Comparison of ENCODE assay signal across 25 cellular contexts in genomic region chr1:28046716-28047115, GRCh38.
"Had no signal": no experiment of that assay in that cellular context is flagged by ENCODE, and none has a peak within 500 bp of the region (broad histone marks: within the 10 kb centered on the region; RNA-seq: fewer than 3 reads in every experiment).

No MANE protein-coding gene starts in this region.

- H3K4me3 ChIP-seq: cardiac muscle cell, SK-N-MC had no signal

- DNase-seq: activated CD4-positive, alpha-beta memory T cell treated with anti-CD3 and anti-CD28 coated beads, Interleukin-2, amount 10 ng/mL, durations not matched to agents 7 days and 5 days; activated CD4-positive, alpha-beta T cell treated with anti-CD3 and anti-CD28 coated beads, Interleukin-2, amount 10 ng/mL, durations not matched to agents 7 days and 5 days; activated CD4-positive, CD25-positive, alpha-beta regulatory T cell; activated CD8-positive, alpha-beta memory T cell treated with anti-CD3 and anti-CD28 coated beads, Interleukin-2, amount 50 U/mL, for 4 hours; activated gamma-delta T cell treated with Interleukin-2 at 50 U/mL for 16 hours; activated naive CD4-positive, alpha-beta T cell treated with anti-CD3 and anti-CD28 coated beads, Interleukin-2, amount 10 ng/mL, durations not matched to agents 7 days and 5 days; activated naive CD8-positive, alpha-beta T cell treated with anti-CD3 and anti-CD28 coated beads for 36 hours; activated T-cell treated with anti-CD3 and anti-CD28 coated beads, Interleukin-2, amount 50 U/mL, for 72 hours; brain microvascular endothelial cell; KG1; NCI-H1092; NCI-H1417; NCI-H1930; NCI-H2171 treated with DMSO at 0.1 percent for 48 hours; NCI-H226; NCI-H526 treated with DMSO at 0.1 percent for 48 hours; NK-92 treated with Interleukin-12 subunit alpha and Interleukin-12 subunit beta, amount 100 ng/mL, for 24 hours; OCI-M1; RPMI8226; T-cell; T-helper 2 cell; T1000 had no signal

- H3K4me3 Mint-ChIP-seq: activated CD4-positive, alpha-beta memory T cell treated with anti-CD3 and anti-CD28 coated beads, Interleukin-2, amount 10 ng/mL, durations not matched to agents 7 days and 5 days; activated CD4-positive, alpha-beta T cell treated with anti-CD3 and anti-CD28 coated beads, Interleukin-2, amount 10 ng/mL, durations not matched to agents 7 days and 5 days; activated naive CD4-positive, alpha-beta T cell treated with anti-CD3 and anti-CD28 coated beads, Interleukin-2, amount 10 ng/mL, durations not matched to agents 7 days and 5 days; activated naive CD8-positive, alpha-beta T cell treated with anti-CD3 and anti-CD28 coated beads for 36 hours; activated T-cell treated with anti-CD3 and anti-CD28 coated beads, Interleukin-2, amount 50 U/mL, for 72 hours; T-cell had no signal

- H3K4me1 Mint-ChIP-seq: activated naive CD4-positive, alpha-beta T cell treated with anti-CD3 and anti-CD28 coated beads, Interleukin-2, amount 10 ng/mL, durations not matched to agents 7 days and 5 days had no signal

- H3K27ac Mint-ChIP-seq: activated CD4-positive, alpha-beta memory T cell treated with anti-CD3 and anti-CD28 coated beads, Interleukin-2, amount 10 ng/mL, durations not matched to agents 7 days and 5 days; activated CD4-positive, alpha-beta T cell treated with anti-CD3 and anti-CD28 coated beads, Interleukin-2, amount 10 ng/mL, durations not matched to agents 7 days and 5 days; activated naive CD4-positive, alpha-beta T cell treated with anti-CD3 and anti-CD28 coated beads, Interleukin-2, amount 10 ng/mL, durations not matched to agents 7 days and 5 days; activated naive CD8-positive, alpha-beta T cell treated with anti-CD3 and anti-CD28 coated beads for 36 hours; activated T-cell treated with anti-CD3 and anti-CD28 coated beads, Interleukin-2, amount 50 U/mL, for 72 hours; activated T-helper 2 cell treated with anti-CD3 and anti-CD28 coated beads, Interferon-gamma antibody, Interleukin-2, Interleukin-4, amounts not matched to agents 10 μg/mL and 5 μg/mL and 100 μg/mL, durations not matched to agents 14 hours and 24 hours and 36 hours; T-cell had no signal

- H3K27me3 Mint-ChIP-seq: activated CD4-positive, alpha-beta memory T cell treated with anti-CD3 and anti-CD28 coated beads, Interleukin-2, amount 10 ng/mL, durations not matched to agents 7 days and 5 days; activated CD4-positive, alpha-beta T cell treated with anti-CD3 and anti-CD28 coated beads, Interleukin-2, amount 10 ng/mL, durations not matched to agents 7 days and 5 days; activated naive CD4-positive, alpha-beta T cell treated with anti-CD3 and anti-CD28 coated beads, Interleukin-2, amount 10 ng/mL, durations not matched to agents 7 days and 5 days; activated naive CD8-positive, alpha-beta T cell treated with anti-CD3 and anti-CD28 coated beads for 36 hours; T-cell had no signal

- H3K9me3 Mint-ChIP-seq: activated CD4-positive, alpha-beta memory T cell treated with anti-CD3 and anti-CD28 coated beads, Interleukin-2, amount 10 ng/mL, durations not matched to agents 7 days and 5 days; activated CD4-positive, alpha-beta T cell treated with anti-CD3 and anti-CD28 coated beads, Interleukin-2, amount 10 ng/mL, durations not matched to agents 7 days and 5 days; activated naive CD4-positive, alpha-beta T cell treated with anti-CD3 and anti-CD28 coated beads, Interleukin-2, amount 10 ng/mL, durations not matched to agents 7 days and 5 days; activated naive CD8-positive, alpha-beta T cell treated with anti-CD3 and anti-CD28 coated beads for 36 hours; activated T-cell treated with anti-CD3 and anti-CD28 coated beads, Interleukin-2, amount 50 U/mL, for 72 hours; activated T-helper 2 cell treated with anti-CD3 and anti-CD28 coated beads, Interferon-gamma antibody, Interleukin-2, Interleukin-4, amounts not matched to agents 10 μg/mL and 5 μg/mL and 100 μg/mL, durations not matched to agents 14 hours and 24 hours and 36 hours; T-cell had no signal
